ENCODE assay signal across 30 cellular contexts in genomic region chr4:160514126-160514525, GRCh38.
"Had no signal": no experiment of that assay in that cellular context is flagged by ENCODE, and none has a peak within 500 bp of the region (broad histone marks: within the 10 kb centered on the region; RNA-seq: fewer than 3 reads in every experiment).

No MANE protein-coding gene starts in this region.

- H3K4me1 ChIP-seq: heart left ventricle, left lung, lower lobe of right lung, upper lobe of left lung had no signal

- H3K27me3 ChIP-seq: heart left ventricle, left lung, upper lobe of left lung had no signal

- H3K4me1 Mint-ChIP-seq: activated CD4-positive, alpha-beta T cell treated with anti-CD3 and anti-CD28 coated beads for 36 hours; activated CD8-positive, alpha-beta memory T cell treated with anti-CD3 and anti-CD28 coated beads, Interleukin-2, amount 10 ng/mL, durations not matched to agents 7 days and 5 days; activated naive CD4-positive, alpha-beta T cell treated with anti-CD3 and anti-CD28 coated beads, Interleukin-2, amount 50 U/mL, for 24 hours; activated naive CD8-positive, alpha-beta T cell treated with anti-CD3 and anti-CD28 coated beads, Interleukin-2, amount 50 U/mL, for 24 hours; brain; immature natural killer cell; stimulated activated effector memory CD8-positive, alpha-beta T cell treated with anti-CD3 and anti-CD28 coated beads, Interleukin-12 subunit alpha, Interleukin-12 subunit beta, amount 100 ng/mL, for 72 hours had no signal

- ATAC-seq: activated CD4-positive, alpha-beta T cell treated with anti-CD3 and anti-CD28 coated beads for 36 hours; activated CD8-positive, alpha-beta memory T cell treated with anti-CD3 and anti-CD28 coated beads, Interleukin-2, amount 10 ng/mL, durations not matched to agents 7 days and 5 days; activated CD8-positive, alpha-beta T cell treated with anti-CD3 and anti-CD28 coated beads, Interleukin-2, amount 10 ng/mL, durations not matched to agents 7 days and 5 days; activated naive CD8-positive, alpha-beta T cell treated with anti-CD3 and anti-CD28 coated beads, Interleukin-2, amount 50 U/mL, for 24 hours; effector memory CD8-positive, alpha-beta T cell; esophagus mucosa; heart left ventricle; left lung; lower lobe of right lung; natural killer cell treated with Interleukin-12 subunit alpha and Interleukin-12 subunit beta and Interleukin-15 and Interleukin-18, amount 100 ng/mL, for 72 hours; sciatic nerve; stimulated activated effector memory CD8-positive, alpha-beta T cell treated with anti-CD3 and anti-CD28 coated beads, Interleukin-12 subunit alpha, Interleukin-12 subunit beta, amount 100 ng/mL, for 72 hours had no signal

- DNase-seq: activated CD4-positive, alpha-beta T cell treated with anti-CD3 and anti-CD28 coated beads for 36 hours; activated CD4-positive, CD25-positive, alpha-beta regulatory T cell; activated CD8-positive, alpha-beta memory T cell treated with anti-CD3 and anti-CD28 coated beads, Interleukin-2, amount 10 ng/mL, durations not matched to agents 7 days and 5 days; activated CD8-positive, alpha-beta T cell treated with anti-CD3 and anti-CD28 coated beads, Interleukin-2, amount 10 ng/mL, durations not matched to agents 7 days and 5 days; activated naive CD8-positive, alpha-beta T cell treated with anti-CD3 and anti-CD28 coated beads, Interleukin-2, amount 50 U/mL, for 24 hours; activated T-cell treated with anti-CD3 and anti-CD28 coated beads, Interleukin-2, amount 50 U/mL, for 48 hours; amygdala; cortex of kidney; effector memory CD8-positive, alpha-beta T cell; foreskin fibroblast; heart left ventricle; hypothalamus; immature natural killer cell; kidney glomerular epithelial cell; left lung; lower lobe of right lung; mesendoderm; small intestine; stimulated activated CD4-positive, alpha-beta T cell treated with anti-CD3 and anti-CD28 coated beads, Interleukin-4, amount 100 ng/mL, for 24 hours; substantia nigra; T-helper 2 cell; upper lobe of left lung had no signal

- FAIRE-seq: small intestine had no signal

- H3K9me3 Mint-ChIP-seq: activated naive CD4-positive, alpha-beta T cell treated with anti-CD3 and anti-CD28 coated beads, Interleukin-2, amount 50 U/mL, for 24 hours; brain had no signal

- H3K36me3 Mint-ChIP-seq: activated CD8-positive, alpha-beta memory T cell treated with anti-CD3 and anti-CD28 coated beads, Interleukin-2, amount 10 ng/mL, durations not matched to agents 7 days and 5 days; activated naive CD4-positive, alpha-beta T cell treated with anti-CD3 and anti-CD28 coated beads, Interleukin-2, amount 50 U/mL, for 24 hours; brain; immature natural killer cell; natural killer cell treated with Interleukin-12 subunit alpha and Interleukin-12 subunit beta and Interleukin-15 and Interleukin-18, amount 100 ng/mL, for 72 hours; stimulated activated effector memory CD8-positive, alpha-beta T cell treated with anti-CD3 and anti-CD28 coated beads, Interleukin-12 subunit alpha, Interleukin-12 subunit beta, amount 100 ng/mL, for 72 hours had no signal

- H3K4me3 Mint-ChIP-seq: activated CD4-positive, alpha-beta T cell treated with anti-CD3 and anti-CD28 coated beads for 36 hours; activated CD8-positive, alpha-beta memory T cell treated with anti-CD3 and anti-CD28 coated beads, Interleukin-2, amount 10 ng/mL, durations not matched to agents 7 days and 5 days; activated CD8-positive, alpha-beta T cell treated with anti-CD3 and anti-CD28 coated beads, Interleukin-2, amount 10 ng/mL, durations not matched to agents 7 days and 5 days; activated naive CD4-positive, alpha-beta T cell treated with anti-CD3 and anti-CD28 coated beads, Interleukin-2, amount 50 U/mL, for 24 hours; activated naive CD8-positive, alpha-beta T cell treated with anti-CD3 and anti-CD28 coated beads, Interleukin-2, amount 50 U/mL, for 24 hours; brain; effector memory CD8-positive, alpha-beta T cell; immature natural killer cell; natural killer cell treated with Interleukin-12 subunit alpha and Interleukin-12 subunit beta and Interleukin-15 and Interleukin-18, amount 100 ng/mL, for 72 hours; stimulated activated effector memory CD8-positive, alpha-beta T cell treated with anti-CD3 and anti-CD28 coated beads, Interleukin-12 subunit alpha, Interleukin-12 subunit beta, amount 100 ng/mL, for 72 hours; stimulated activated naive CD8-positive, alpha-beta T cell treated with anti-CD3 and anti-CD28 coated beads, Interleukin-15, Interleukin-2, amounts not matched to agents 100 ng/mL and 50 ng/mL, for 24 hours had no signal

- H3K27me3 Mint-ChIP-seq: activated CD4-positive, alpha-beta T cell treated with anti-CD3 and anti-CD28 coated beads for 36 hours; activated CD8-positive, alpha-beta memory T cell treated with anti-CD3 and anti-CD28 coated beads, Interleukin-2, amount 10 ng/mL, durations not matched to agents 7 days and 5 days; activated naive CD4-positive, alpha-beta T cell treated with anti-CD3 and anti-CD28 coated beads, Interleukin-2, amount 50 U/mL, for 24 hours; activated naive CD8-positive, alpha-beta T cell treated with anti-CD3 and anti-CD28 coated beads, Interleukin-2, amount 50 U/mL, for 24 hours; brain; effector memory CD8-positive, alpha-beta T cell; natural killer cell treated with Interleukin-12 subunit alpha and Interleukin-12 subunit beta and Interleukin-15 and Interleukin-18, amount 100 ng/mL, for 72 hours; stimulated activated naive CD8-positive, alpha-beta T cell treated with anti-CD3 and anti-CD28 coated beads, Interleukin-15, Interleukin-2, amounts not matched to agents 100 ng/mL and 50 ng/mL, for 24 hours had no signal

- H3K27ac Mint-ChIP-seq: activated CD4-positive, alpha-beta T cell treated with anti-CD3 and anti-CD28 coated beads for 36 hours; activated CD8-positive, alpha-beta memory T cell treated with anti-CD3 and anti-CD28 coated beads, Interleukin-2, amount 10 ng/mL, durations not matched to agents 7 days and 5 days; activated CD8-positive, alpha-beta T cell treated with anti-CD3 and anti-CD28 coated beads, Interleukin-2, amount 10 ng/mL, durations not matched to agents 7 days and 5 days; activated naive CD4-positive, alpha-beta T cell treated with anti-CD3 and anti-CD28 coated beads, Interleukin-2, amount 50 U/mL, for 24 hours; activated naive CD8-positive, alpha-beta T cell treated with anti-CD3 and anti-CD28 coated beads, Interleukin-2, amount 50 U/mL, for 24 hours; activated T-helper 2 cell treated with anti-CD3 and anti-CD28 coated beads, Interferon-gamma antibody, Interleukin-2, Interleukin-4, amounts not matched to agents 10 μg/mL and 5 μg/mL and 100 μg/mL, durations not matched to agents 14 hours and 24 hours and 36 hours; brain; effector memory CD8-positive, alpha-beta T cell; immature natural killer cell; natural killer cell treated with Interleukin-12 subunit alpha and Interleukin-12 subunit beta and Interleukin-15 and Interleukin-18, amount 100 ng/mL, for 72 hours; stimulated activated effector memory CD8-positive, alpha-beta T cell treated with anti-CD3 and anti-CD28 coated beads, Interleukin-12 subunit alpha, Interleukin-12 subunit beta, amount 100 ng/mL, for 72 hours; stimulated activated naive CD8-positive, alpha-beta T cell treated with anti-CD3 and anti-CD28 coated beads, Interleukin-15, Interleukin-2, amounts not matched to agents 100 ng/mL and 50 ng/mL, for 24 hours had no signal

- H3K9me3 ChIP-seq: lower lobe of right lung, upper lobe of left lung had no signal

- H3K36me3 ChIP-seq: heart left ventricle, left lung, lower lobe of right lung, upper lobe of left lung had no signal

- H3K4me3 ChIP-seq: heart left ventricle, left lung, lower lobe of right lung, upper lobe of left lung had no signal

- H3K27ac ChIP-seq: heart left ventricle, left lung, lower lobe of right lung, upper lobe of left lung had no signal
